25 cellular contexts compared by ENCODE assay signal in genomic region chr19:19278315-19278714, GRCh38. TPM values are rescaled to one million over a fixed set of nuclear protein-coding genes. Genes with fewer than 3 reads are reported as not detected.
DNase-seq lines count a peak whose midpoint lies in the region; TF ChIP-seq lines count a peak whose summit lies in the region.
"Had no signal": no experiment of that assay in that cellular context is flagged by ENCODE, and none has a peak within 500 bp of the region (broad histone marks: within the 10 kb centered on the region; RNA-seq: fewer than 3 reads in every experiment).

No MANE protein-coding gene starts in this region.

- TF ChIP-seq POLR2A in thyroid gland (IDR thresholded peaks at IDR 0.05), result no peak

- peaks cover 0 to 1% of the 10 kb centered on the region in 2 donors for H3K4me1 ChIP-seq in thyroid gland

- no peaks in the 10 kb centered on the region for H3K9me3 ChIP-seq in thyroid gland
- H3K9me3 ChIP-seq: gastroesophageal sphincter, mucosa of descending colon, sigmoid colon, tibial artery had no signal

- H3K4me3 Mint-ChIP-seq in nephron progenitor cell, result no peak overlapping the region
- H3K4me3 Mint-ChIP-seq: activated B cell treated with CpG ODN at 0.5 μM for 24 hours; activated naive CD4-positive, alpha-beta T cell treated with anti-CD3 and anti-CD28 coated beads, Interleukin-2, amount 10 ng/mL, durations not matched to agents 7 days and 5 days; activated T-helper 1 cell treated with anti-CD3 and anti-CD28 coated beads, Interleukin-12 subunit alpha, Interleukin-12 subunit beta, Interleukin-2, Interleukin-4 antibody, amounts not matched to agents 30 ng/mL and 10 ng/mL and 1 ng/mL, durations not matched to agents 14 hours and 24 hours and 36 hours; dendritic cell treated with granulocyte-macrophage colony-stimulating factor and Interleukin-4, amounts not matched to agents 40 ng/mL and 50 ng/mL, for 4 days; stimulated activated naive CD8-positive, alpha-beta T cell treated with anti-CD3 and anti-CD28 coated beads, Interleukin-15, Interleukin-2, amounts not matched to agents 100 ng/mL and 50 ng/mL, for 24 hours had no signal

- DNase-seq in H7 (peak; percentile 24), NCI-H1694 treated with DMSO at 0.1 percent for 48 hours (lab: John Stamatoyannopoulos, UW) (peak; percentile 85), NCI-H510A (lab: John Stamatoyannopoulos, UW) (peak; percentile 74), islet precursor cell (peak; percentile 53), thyroid gland (no peak), nephron progenitor cell (no peak), posterior vena cava (ENCODE audit: low spot score) (no peak), dedifferentiated amniotic fluid mesenchymal stem cell (ENCODE audit: extremely low spot score) (no peak)
- DNase-seq: activated B cell treated with CpG ODN at 0.5 μM for 24 hours; activated naive CD4-positive, alpha-beta T cell treated with anti-CD3 and anti-CD28 coated beads, Interleukin-2, amount 10 ng/mL, durations not matched to agents 7 days and 5 days; GOT3; mucosa of descending colon; NCI-H1930; NK-92 treated with Interleukin-12 subunit alpha and Interleukin-12 subunit beta, amount 100 ng/mL, for 24 hours; PC-9; posterior cingulate gyrus; SHP77; sigmoid colon; SW 1271; tibial artery had no signal

- peaks cover 5% of the 10 kb centered on the region for H3K4me1 Mint-ChIP-seq in nephron progenitor cell

- H3K27me3 Mint-ChIP-seq in nephron progenitor cell (ENCODE audit: low read depth, poor library complexity), result no peaks in the 10 kb centered on the region

- TF ChIP-seq CTCF in thyroid gland (IDR thresholded peaks at IDR 0.05), result no peak
- no peak for TF ChIP-seq CTCF in nephron progenitor cell (IDR thresholded peaks at IDR 0.05)

- H3K36me3 Mint-ChIP-seq in nephron progenitor cell (ENCODE audit: low read depth), result peaks cover 35% of the 10 kb centered on the region

- WGBS in thyroid gland, 2 donors, result 91 to 95% methylated on average over 7 of the region's 7 CpGs

- intact Hi-C loops in thyroid gland (cut with DNase I), result no loop called here
- intact Hi-C loops in posterior vena cava (cut with DNase I), result no loop called here

- H3K27me3 ChIP-seq in H7 (ENCODE audit: control insufficient read depth, insufficient read depth, low read length) (peaks cover 4% of the 10 kb centered on the region; the same call in 1 of the 2 replicates), thyroid gland (no peaks in the 10 kb centered on the region)
- H3K27me3 ChIP-seq: cardiac muscle cell had no signal

- no peak overlapping the region for H3K27ac Mint-ChIP-seq in nephron progenitor cell
- H3K27ac Mint-ChIP-seq: activated B cell treated with CpG ODN at 0.5 μM for 24 hours; activated naive CD4-positive, alpha-beta T cell treated with anti-CD3 and anti-CD28 coated beads, Interleukin-2, amount 10 ng/mL, durations not matched to agents 7 days and 5 days; activated T-helper 1 cell treated with anti-CD3 and anti-CD28 coated beads, Interleukin-12 subunit alpha, Interleukin-12 subunit beta, Interleukin-2, Interleukin-4 antibody, amounts not matched to agents 30 ng/mL and 10 ng/mL and 1 ng/mL, durations not matched to agents 14 hours and 24 hours and 36 hours; dendritic cell treated with granulocyte-macrophage colony-stimulating factor and Interleukin-4, amounts not matched to agents 40 ng/mL and 50 ng/mL, for 4 days; stimulated activated naive CD8-positive, alpha-beta T cell treated with anti-CD3 and anti-CD28 coated beads, Interleukin-15, Interleukin-2, amounts not matched to agents 100 ng/mL and 50 ng/mL, for 24 hours had no signal

- H3K9me3 Mint-ChIP-seq in nephron progenitor cell, result no peaks in the 10 kb centered on the region
- H3K9me3 Mint-ChIP-seq: activated B cell treated with CpG ODN at 0.5 μM for 24 hours; activated naive CD4-positive, alpha-beta T cell treated with anti-CD3 and anti-CD28 coated beads, Interleukin-2, amount 10 ng/mL, durations not matched to agents 7 days and 5 days; activated T-helper 1 cell treated with anti-CD3 and anti-CD28 coated beads, Interleukin-12 subunit alpha, Interleukin-12 subunit beta, Interleukin-2, Interleukin-4 antibody, amounts not matched to agents 30 ng/mL and 10 ng/mL and 1 ng/mL, durations not matched to agents 14 hours and 24 hours and 36 hours; dendritic cell treated with granulocyte-macrophage colony-stimulating factor and Interleukin-4, amounts not matched to agents 40 ng/mL and 50 ng/mL, for 4 days; stimulated activated naive CD8-positive, alpha-beta T cell treated with anti-CD3 and anti-CD28 coated beads, Interleukin-15, Interleukin-2, amounts not matched to agents 100 ng/mL and 50 ng/mL, for 24 hours had no signal

- H3K36me3 ChIP-seq in H7 (replicated peaks; ENCODE audit: control insufficient read depth, insufficient read depth, low read length) (peaks cover 9% of the 10 kb centered on the region), thyroid gland (peaks cover 48 to 55% of the 10 kb centered on the region in 2 donors)

- H3K27ac ChIP-seq in thyroid gland, result no peak overlapping the region
- H3K27ac ChIP-seq: cardiac muscle cell, gastroesophageal sphincter, PC-9, sigmoid colon, tibial artery had no signal

- H3K4me3 ChIP-seq in H7 (ENCODE audit: insufficient read depth, low read depth, low read length) (no peak overlapping the region), thyroid gland (replicated peaks in 1 of 3) (no peak overlapping the region)
- H3K4me3 ChIP-seq: cardiac muscle cell, gastroesophageal sphincter, mucosa of descending colon, PC-9, sigmoid colon, tibial artery had no signal

RNA-seq across cellular contexts. Expression of gene TM6SF2, which starts 5.2 kb away (rescaled TPM):
- total RNA-seq in H7 (2014; rRNA removed; shearing (Covaris generic)), result 0.52 and 1.4 TPM in 2 replicates
- total RNA-seq in thyroid gland (not detected), posterior vena cava (1 to 10 TPM in 1 of 2 donors, not detected in 1; 1.9 TPM)
- total RNA-seq: activated B cell treated with CpG ODN at 0.5 μM for 24 hours; activated T-helper 1 cell treated with anti-CD3 and anti-CD28 coated beads, Interleukin-12 subunit alpha, Interleukin-12 subunit beta, Interleukin-2, Interleukin-4 antibody, amounts not matched to agents 30 ng/mL and 10 ng/mL and 1 ng/mL, durations not matched to agents 14 hours and 24 hours and 36 hours; gastroesophageal sphincter; PC-9 had no signal

RNA-seq across cellular contexts. Expression of gene SUGP1, which starts 42.0 kb away (rescaled TPM):
- 43.7 and 44.4 TPM in 2 replicates for total RNA-seq in H7 (2014; rRNA removed; shearing (Covaris generic))
- 10 to 100 TPM; 20.0 to 45.1 (median 37.4) TPM for total RNA-seq in thyroid gland
- 10 to 100 TPM; 25.8 to 30.4 TPM for total RNA-seq in posterior vena cava

RNA-seq across cellular contexts. Expression of gene MAU2, which starts 42.3 kb away (rescaled TPM):
- 39.9 and 43.3 TPM in 2 replicates for total RNA-seq in H7 (2014; rRNA removed; shearing (Covaris generic))
- total RNA-seq in thyroid gland (10 to 100 TPM; 45.1 to 71.1 (median 68.7) TPM), posterior vena cava (10 to 100 TPM; 37.1 to 42.0 TPM)

Comparison
In these comparisons a context has a peak if more than half of its experiments do, and no peak if none do; other contexts are left out.
1. DNase-seq: peak in H7 (single experiment), NCI-H1694 treated with DMSO at 0.1 percent for 48 hours (single experiment), NCI-H510A (single experiment) and islet precursor cell (single experiment); none in thyroid gland (0 of 2), nephron progenitor cell (single experiment), posterior vena cava (single experiment) and dedifferentiated amniotic fluid mesenchymal stem cell (single experiment).